ENCODE assay signal across 15 cellular contexts in genomic region chr21:33909756-33910155, GRCh38. TPM values are rescaled to one million over a fixed set of nuclear protein-coding genes. Genes with fewer than 3 reads are reported as not detected.
DNase-seq lines count a peak whose midpoint lies in the region; ATAC-seq and TF ChIP-seq lines count a peak whose summit lies in the region.
"Had no signal": no experiment of that assay in that cellular context is flagged by ENCODE, and none has a peak within 500 bp of the region (broad histone marks: within the 10 kb centered on the region; RNA-seq: fewer than 3 reads in every experiment).

No MANE protein-coding gene starts in this region.

- peaks cover 29% of the 10 kb centered on the region for H3K4me1 ChIP-seq in cardiac muscle cell (ENCODE audit: low read depth)
- H3K4me1 ChIP-seq in Loucy (ENCODE audit: insufficient read depth, low read length, poor library complexity, severe bottlenecking) = peaks cover 25% of the 10 kb centered on the region

- H3K27ac ChIP-seq in cardiac muscle cell = peak overlapping the region; percentile 88
- H3K27ac ChIP-seq: BLaER1 treated with 17β-estradiol and CSF1 and Interleukin-3, amounts not matched to agents 10 nM and 100 nM had no signal

- no peaks in the 10 kb centered on the region for H3K9me3 ChIP-seq in cardiac muscle cell (ENCODE audit: low read depth)
- no peaks in the 10 kb centered on the region for H3K9me3 ChIP-seq in Loucy (ENCODE audit: insufficient read depth, low read depth, low read length)
- H3K9me3 ChIP-seq: BLaER1 treated with 17β-estradiol and CSF1 and Interleukin-3, amounts not matched to agents 10 nM and 100 nM had no signal

- H3K27me3 ChIP-seq in cardiac muscle cell = no peaks in the 10 kb centered on the region
- H3K27me3 ChIP-seq in Loucy (ENCODE audit: insufficient read depth, low read length, poor library complexity, severe bottlenecking) = no peaks in the 10 kb centered on the region
- H3K27me3 ChIP-seq: BLaER1 treated with 17β-estradiol and CSF1 and Interleukin-3, amounts not matched to agents 10 nM and 100 nM had no signal

- peaks cover 49% of the 10 kb centered on the region for H3K79me2 ChIP-seq in Loucy (ENCODE audit: insufficient read depth, low read length)

- H3K4me1 Mint-ChIP-seq in central memory CD8-positive, alpha-beta T cell = peaks cover 19% of the 10 kb centered on the region
- peaks cover 8% of the 10 kb centered on the region for H3K4me1 Mint-ChIP-seq in osteocyte (ENCODE audit: unreplicated experiment)

- peak overlapping the region; percentile 39 for H3K4me2 ChIP-seq in Loucy (ENCODE audit: low read depth, low read length, poor library complexity, severe bottlenecking)
- H3K4me2 ChIP-seq: BLaER1 treated with 17β-estradiol and CSF1 and Interleukin-3, amounts not matched to agents 10 nM and 100 nM had no signal

- peaks cover 69% of the 10 kb centered on the region for H3K36me3 ChIP-seq in cardiac muscle cell
- peaks cover 58% of the 10 kb centered on the region; the same call in 1 of the 2 replicates for H3K36me3 ChIP-seq in Loucy (ENCODE audit: insufficient read depth, low read length)

- H4K20me1 ChIP-seq in Loucy (ENCODE audit: insufficient read depth, low read length, poor library complexity, severe bottlenecking) = peaks cover 10% of the 10 kb centered on the region

- peaks cover 67% of the 10 kb centered on the region for H3K36me3 Mint-ChIP-seq in central memory CD8-positive, alpha-beta T cell (ENCODE audit: insufficient read depth)
- peaks cover 40% of the 10 kb centered on the region for H3K36me3 Mint-ChIP-seq in osteocyte (ENCODE audit: unreplicated experiment)

- no peaks in the 10 kb centered on the region for H3K9me2 ChIP-seq in Loucy (replicated peaks; ENCODE audit: low read depth, low read length)

- H3K27me3 Mint-ChIP-seq in central memory CD8-positive, alpha-beta T cell = no peaks in the 10 kb centered on the region
- no peaks in the 10 kb centered on the region for H3K27me3 Mint-ChIP-seq in osteocyte (ENCODE audit: unreplicated experiment)
- H3K27me3 Mint-ChIP-seq: B cell had no signal

- no peak overlapping the region for H2AFZ ChIP-seq in Loucy (ENCODE audit: low read length)

- no peak for ATAC-seq in central memory CD8-positive, alpha-beta T cell (replicated peaks; ENCODE audit: extremely low read depth, poor library complexity, severe bottlenecking)
- ATAC-seq: CD8-positive, alpha-beta T cell; HepG2 had no signal

- no peaks in the 10 kb centered on the region for H3K9me3 Mint-ChIP-seq in central memory CD8-positive, alpha-beta T cell
- H3K9me3 Mint-ChIP-seq in osteocyte (ENCODE audit: unreplicated experiment) = no peaks in the 10 kb centered on the region
- H3K9me3 Mint-ChIP-seq: CD8-positive, alpha-beta T cell; H9 had no signal

- no peaks in the 10 kb centered on the region for H3F3A ChIP-seq in Loucy (ENCODE audit: low read depth)

- H3K4me3 ChIP-seq in cardiac muscle cell (no peak overlapping the region), Loucy (ENCODE audit: low read length, poor library complexity, severe bottlenecking) (no peak overlapping the region)
- H3K4me3 ChIP-seq: BLaER1 treated with 17β-estradiol and CSF1 and Interleukin-3, amounts not matched to agents 10 nM and 100 nM had no signal

- no peak overlapping the region for H3K4me3 Mint-ChIP-seq in central memory CD8-positive, alpha-beta T cell
- H3K4me3 Mint-ChIP-seq in osteocyte (ENCODE audit: unreplicated experiment) = no peak overlapping the region
- H3K4me3 Mint-ChIP-seq: B cell; CD8-positive, alpha-beta T cell; H9 had no signal

- intact Hi-C loops in cardiac septum (cut with DNase I) = no loop called here

- TF ChIP-seq CTCF in cardiac muscle cell (IDR thresholded peaks at IDR 0.05; ENCODE audit: low read depth, low read length) (no peak), Loucy (conservative IDR thresholded peaks at IDR 0.05; ENCODE audit: low read length) (no peak), osteocyte (IDR thresholded peaks at IDR 0.05) (no peak)

- H3K9ac ChIP-seq in Loucy (ENCODE audit: low read depth, low read length, poor library complexity, severe bottlenecking) = peak overlapping the region; percentile 17
- H3K9ac ChIP-seq: BLaER1 treated with 17β-estradiol and CSF1 and Interleukin-3, amounts not matched to agents 10 nM and 100 nM had no signal

- peak overlapping the region; percentile 7 for H3K27ac Mint-ChIP-seq in central memory CD8-positive, alpha-beta T cell (ENCODE audit: low read depth)
- H3K27ac Mint-ChIP-seq in osteocyte (ENCODE audit: unreplicated experiment) = no peak overlapping the region
- H3K27ac Mint-ChIP-seq: B cell; CD8-positive, alpha-beta T cell; H9 had no signal

- DNase-seq in cardiac muscle cell (ENCODE audit: low read depth in 1 of 2, low spot score in 1 of 2) (peak in 1 of 2 donors; percentile 49), cardiac septum (ENCODE audit: low spot score) (no peak), osteocyte (ENCODE audit: extremely low spot score, unreplicated experiment) (peak; percentile 62), RPMI8226 (no peak)
- no peak for DNase-seq in central memory CD8-positive, alpha-beta T cell (ENCODE audit: low spot score in 2 of 2)
- no peak for DNase-seq in activated CD4-positive, alpha-beta T cell treated with anti-CD3 and anti-CD28 coated beads, Interleukin-2, amount 50 U/mL, for 1 hour
- DNase-seq: Calu3; CD8-positive, alpha-beta T cell; DMS79 treated with DMSO at 0.1 percent for 48 hours; GF-D8; H9 had no signal

RNA-seq across cellular contexts. Expression of gene ATP5PO, which starts 5.8 kb away (rescaled TPM):
- total RNA-seq in cardiac muscle cell (251 and 646 TPM in 2 replicates), cardiac septum (556 TPM), osteocyte (150 and 152 TPM in 2 replicates)
- 808 and 1,053 TPM in 2 replicates for polyA plus RNA-seq in cardiac muscle cell
